In the genomic region with DNA sequence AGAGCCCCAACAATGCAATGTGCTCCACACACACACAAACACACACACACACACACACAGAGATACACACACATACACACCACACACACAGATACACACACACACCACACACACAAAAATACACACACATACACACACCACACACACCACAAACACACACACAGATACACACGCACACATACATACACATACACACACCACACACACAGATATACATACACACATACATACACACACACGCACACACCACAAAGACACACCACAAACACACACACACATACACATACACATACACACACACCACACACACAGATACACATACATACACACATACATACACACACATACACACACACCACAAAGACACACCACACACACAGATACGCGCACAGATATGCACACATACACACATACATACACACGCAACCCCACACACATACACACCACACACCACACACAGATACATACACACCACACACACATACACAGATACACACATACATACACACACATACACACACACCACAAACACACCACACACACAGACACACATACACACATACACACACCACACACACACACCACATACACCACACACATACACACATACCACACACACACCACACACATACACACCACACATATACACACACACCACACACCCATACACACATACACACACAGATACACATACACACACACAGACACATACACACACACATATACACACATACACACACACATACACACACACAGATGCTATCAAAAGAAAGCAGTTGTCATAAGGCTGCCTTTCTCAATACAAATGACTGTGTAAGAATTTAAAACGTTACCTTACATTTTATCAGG, we compare ENCODE assay signal across 1 cellular context.
A peak's percentile ranks its signal among the peaks of the same experiment; 100 is the strongest.
TF ChIP-seq lines count a peak whose summit lies in the region.

No MANE protein-coding gene starts in this region.

TF ChIP-seq in K562, 482 proteins besides CTCF, POLR2A, EP300 and RAD21:
- no peak for TF ChIP-seq ZNF212 (CRISPR knock-in tag; IDR thresholded peaks at IDR 0.05)
- TF ChIP-seq ZNF133 (CRISPR knock-in tag; IDR thresholded peaks at IDR 0.05) = no peak
- TF ChIP-seq, protein P1, sequence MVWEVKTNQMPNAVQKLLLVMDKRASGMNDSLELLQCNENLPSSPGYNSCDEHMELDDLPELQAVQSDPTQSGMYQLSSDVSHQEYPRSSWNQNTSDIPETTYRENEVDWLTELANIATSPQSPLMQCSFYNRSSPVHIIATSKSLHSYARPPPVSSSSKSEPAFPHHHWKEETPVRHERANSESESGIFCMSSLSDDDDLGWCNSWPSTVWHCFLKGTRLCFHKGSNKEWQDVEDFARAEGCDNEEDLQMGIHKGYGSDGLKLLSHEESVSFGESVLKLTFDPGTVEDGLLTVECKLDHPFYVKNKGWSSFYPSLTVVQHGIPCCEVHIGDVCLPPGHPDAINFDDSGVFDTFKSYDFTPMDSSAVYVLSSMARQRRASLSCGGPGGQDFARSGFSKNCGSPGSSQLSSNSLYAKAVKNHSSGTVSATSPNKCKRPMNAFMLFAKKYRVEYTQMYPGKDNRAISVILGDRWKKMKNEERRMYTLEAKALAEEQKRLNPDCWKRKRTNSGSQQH (CRISPR knock-in tag; IDR thresholded peaks at IDR 0.05) = peak; percentile 56; the same call in 1 of the 2 replicates
- no peak for TF ChIP-seq MTA2 (IDR thresholded peaks at IDR 0.05; ENCODE audit: low read depth)
- no peak for TF ChIP-seq FOXA3 (CRISPR knock-in tag; conservative IDR thresholded peaks at IDR 0.05 in 1 of 2, IDR thresholded peaks at IDR 0.05 in 1 of 2)
- peak in 1 of 2 experiments; percentile 16; a peak in 1 of 4 replicates for TF ChIP-seq TRIM24 (IDR thresholded peaks at IDR 0.05)
- TF ChIP-seq ELF4 (CRISPR knock-in tag; IDR thresholded peaks at IDR 0.05) = peak; percentile 78
- TF ChIP-seq, protein P2, sequence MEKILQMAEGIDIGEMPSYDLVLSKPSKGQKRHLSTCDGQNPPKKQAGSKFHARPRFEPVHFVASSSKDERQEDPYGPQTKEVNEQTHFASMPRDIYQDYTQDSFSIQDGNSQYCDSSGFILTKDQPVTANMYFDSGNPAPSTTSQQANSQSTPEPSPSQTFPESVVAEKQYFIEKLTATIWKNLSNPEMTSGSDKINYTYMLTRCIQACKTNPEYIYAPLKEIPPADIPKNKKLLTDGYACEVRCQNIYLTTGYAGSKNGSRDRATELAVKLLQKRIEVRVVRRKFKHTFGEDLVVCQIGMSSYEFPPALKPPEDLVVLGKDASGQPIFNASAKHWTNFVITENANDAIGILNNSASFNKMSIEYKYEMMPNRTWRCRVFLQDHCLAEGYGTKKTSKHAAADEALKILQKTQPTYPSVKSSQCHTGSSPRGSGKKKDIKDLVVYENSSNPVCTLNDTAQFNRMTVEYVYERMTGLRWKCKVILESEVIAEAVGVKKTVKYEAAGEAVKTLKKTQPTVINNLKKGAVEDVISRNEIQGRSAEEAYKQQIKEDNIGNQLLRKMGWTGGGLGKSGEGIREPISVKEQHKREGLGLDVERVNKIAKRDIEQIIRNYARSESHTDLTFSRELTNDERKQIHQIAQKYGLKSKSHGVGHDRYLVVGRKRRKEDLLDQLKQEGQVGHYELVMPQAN (IDR thresholded peaks at IDR 0.05; ENCODE audit: borderline replicate concordance) = no peak
- no peak for TF ChIP-seq MEF2D (tag; conservative IDR thresholded peaks at IDR 0.05; ENCODE audit: low read depth)
- TF ChIP-seq FOXM1 (IDR thresholded peaks at IDR 0.05; ENCODE audit: low read depth) = no peak
- no peak for TF ChIP-seq FOXM1 (CRISPR knock-in tag; IDR thresholded peaks at IDR 0.05; ENCODE audit: low read depth)
- peak; percentile 32; the same call in 1 of the 2 replicates for TF ChIP-seq OTX1 (CRISPR knock-in tag; IDR thresholded peaks at IDR 0.05)
- TF ChIP-seq ZKSCAN1 (IDR thresholded peaks at IDR 0.05; ENCODE audit: low read depth, low read length) = no peak
- no peak for TF ChIP-seq PCBP2 (IDR thresholded peaks at IDR 0.05; ENCODE audit: low read depth, low read length, poor library complexity, severe bottlenecking)
- TF ChIP-seq ZNF124 (CRISPR knock-in tag; IDR thresholded peaks at IDR 0.05) = no peak
- TF ChIP-seq NCOA2 (IDR thresholded peaks at IDR 0.05; ENCODE audit: partially characterized antibody in 2 of 2) = peak in 1 of 2 experiments; percentile 37
- no peak for TF ChIP-seq FOSL1 (tag; conservative IDR thresholded peaks at IDR 0.05)
- no peak for TF ChIP-seq WHSC1 (IDR thresholded peaks at IDR 0.05; ENCODE audit: low read length)
- TF ChIP-seq PHF20 (IDR thresholded peaks at IDR 0.05; ENCODE audit: partially characterized antibody) = peak; percentile 34
- TF ChIP-seq TRIM28 (IDR thresholded peaks at IDR 0.05) = no peak
- TF ChIP-seq ZNF165 (CRISPR knock-in tag; IDR thresholded peaks at IDR 0.05; ENCODE audit: borderline replicate concordance) = no peak
- TF ChIP-seq TARDBP (IDR thresholded peaks at IDR 0.05) = no peak
- TF ChIP-seq ZBED1 (IDR thresholded peaks at IDR 0.05) = no peak
- no peak for TF ChIP-seq ZFP1 (CRISPR knock-in tag; IDR thresholded peaks at IDR 0.05)
- TF ChIP-seq, protein P3, sequence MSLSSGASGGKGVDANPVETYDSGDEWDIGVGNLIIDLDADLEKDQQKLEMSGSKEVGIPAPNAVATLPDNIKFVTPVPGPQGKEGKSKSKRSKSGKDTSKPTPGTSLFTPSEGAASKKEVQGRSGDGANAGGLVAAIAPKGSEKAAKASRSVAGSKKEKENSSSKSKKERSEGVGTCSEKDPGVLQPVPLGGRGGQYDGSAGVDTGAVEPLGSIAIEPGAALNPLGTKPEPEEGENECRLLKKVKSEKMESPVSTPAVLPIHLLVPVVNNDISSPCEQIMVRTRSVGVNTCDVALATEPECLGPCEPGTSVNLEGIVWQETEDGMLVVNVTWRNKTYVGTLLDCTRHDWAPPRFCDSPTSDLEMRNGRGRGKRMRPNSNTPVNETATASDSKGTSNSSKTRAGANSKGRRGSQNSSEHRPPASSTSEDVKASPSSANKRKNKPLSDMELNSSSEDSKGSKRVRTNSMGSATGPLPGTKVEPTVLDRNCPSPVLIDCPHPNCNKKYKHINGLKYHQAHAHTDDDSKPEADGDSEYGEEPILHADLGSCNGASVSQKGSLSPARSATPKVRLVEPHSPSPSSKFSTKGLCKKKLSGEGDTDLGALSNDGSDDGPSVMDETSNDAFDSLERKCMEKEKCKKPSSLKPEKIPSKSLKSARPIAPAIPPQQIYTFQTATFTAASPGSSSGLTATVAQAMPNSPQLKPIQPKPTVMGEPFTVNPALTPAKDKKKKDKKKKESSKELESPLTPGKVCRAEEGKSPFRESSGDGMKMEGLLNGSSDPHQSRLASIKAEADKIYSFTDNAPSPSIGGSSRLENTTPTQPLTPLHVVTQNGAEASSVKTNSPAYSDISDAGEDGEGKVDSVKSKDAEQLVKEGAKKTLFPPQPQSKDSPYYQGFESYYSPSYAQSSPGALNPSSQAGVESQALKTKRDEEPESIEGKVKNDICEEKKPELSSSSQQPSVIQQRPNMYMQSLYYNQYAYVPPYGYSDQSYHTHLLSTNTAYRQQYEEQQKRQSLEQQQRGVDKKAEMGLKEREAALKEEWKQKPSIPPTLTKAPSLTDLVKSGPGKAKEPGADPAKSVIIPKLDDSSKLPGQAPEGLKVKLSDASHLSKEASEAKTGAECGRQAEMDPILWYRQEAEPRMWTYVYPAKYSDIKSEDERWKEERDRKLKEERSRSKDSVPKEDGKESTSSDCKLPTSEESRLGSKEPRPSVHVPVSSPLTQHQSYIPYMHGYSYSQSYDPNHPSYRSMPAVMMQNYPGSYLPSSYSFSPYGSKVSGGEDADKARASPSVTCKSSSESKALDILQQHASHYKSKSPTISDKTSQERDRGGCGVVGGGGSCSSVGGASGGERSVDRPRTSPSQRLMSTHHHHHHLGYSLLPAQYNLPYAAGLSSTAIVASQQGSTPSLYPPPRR (CRISPR knock-in tag; IDR thresholded peaks at IDR 0.05; ENCODE audit: borderline replicate concordance) = no peak
